ENCODE assay signal across 21 cellular contexts in the genomic region with DNA sequence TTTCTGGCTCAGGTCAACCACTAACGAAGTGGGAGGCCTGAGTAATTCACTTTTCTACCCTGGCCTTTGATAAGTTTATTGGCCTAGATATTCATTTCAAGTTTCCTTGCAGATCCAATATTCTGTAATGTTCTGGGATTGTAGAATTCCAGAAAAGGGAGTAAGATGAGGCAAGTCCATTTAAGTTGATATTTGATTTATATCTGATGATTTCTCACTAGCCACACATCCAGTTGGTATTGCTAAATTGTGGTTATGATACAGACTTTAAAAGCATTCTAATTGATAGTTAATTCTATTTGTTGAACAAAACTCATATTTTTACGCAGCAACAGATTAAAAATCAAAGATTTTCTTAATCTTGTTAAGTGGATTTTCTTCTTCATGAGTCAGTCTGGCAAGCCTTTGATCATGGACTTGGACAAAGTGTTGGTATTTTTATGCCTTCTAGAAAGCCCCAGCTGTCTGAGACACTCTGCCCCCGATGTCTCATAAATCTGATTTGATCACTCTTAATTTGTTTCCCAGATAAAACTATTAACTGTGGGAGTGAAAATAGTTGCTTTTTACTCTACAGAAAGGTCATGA.
"Had no signal": no experiment of that assay in that cellular context is flagged by ENCODE, and none has a peak within 500 bp of the region (broad histone marks: within the 10 kb centered on the region; RNA-seq: fewer than 3 reads in every experiment).

No MANE protein-coding gene starts in this region.

- H3K27me3 ChIP-seq: body of pancreas, pancreas, right atrium auricular region, tibial nerve had no signal

- H3K9me3 ChIP-seq: body of pancreas, pancreas, prostate gland, right atrium auricular region, tibial nerve had no signal

- H3K36me3 ChIP-seq: pancreas, prostate gland, right atrium auricular region, tibial nerve had no signal

- H3K4me3 ChIP-seq: body of pancreas, pancreas, prostate gland, right atrium auricular region, tibial nerve had no signal

- H3K4me1 ChIP-seq: body of pancreas, pancreas, prostate gland, right atrium auricular region had no signal

- DNase-seq: activated CD4-positive, alpha-beta T cell treated with anti-CD3 and anti-CD28 coated beads for 36 hours; activated CD4-positive, CD25-positive, alpha-beta regulatory T cell; activated CD8-positive, alpha-beta memory T cell treated with anti-CD3 and anti-CD28 coated beads, Interleukin-2, amount 10 ng/mL, durations not matched to agents 7 days and 5 days; activated CD8-positive, alpha-beta T cell treated with anti-CD3 and anti-CD28 coated beads, Interleukin-2, amount 10 ng/mL, durations not matched to agents 7 days and 5 days; activated T-cell treated with anti-CD3 and anti-CD28 coated beads, Interleukin-2, amount 50 U/mL, for 48 hours; body of pancreas; dermis blood vessel endothelial cell; effector CD8-positive, alpha-beta T cell; head of caudate nucleus; hippocampal formation; left cardiac atrium; midbrain; naive thymus-derived CD4-positive, alpha-beta T cell; nucleus accumbens; pancreas; stimulated activated CD4-positive, alpha-beta T cell treated with anti-CD3 and anti-CD28 coated beads, Interleukin-2, amount 100 ng/mL, for 48 hours; stimulated activated naive CD4-positive, alpha-beta T cell treated with Interleukin-2 at 50 U/mL for 16 hours had no signal

- H3K27ac ChIP-seq: body of pancreas, pancreas, prostate gland, right atrium auricular region, tibial nerve had no signal

- ATAC-seq: activated CD4-positive, alpha-beta T cell treated with anti-CD3 and anti-CD28 coated beads for 36 hours; activated CD8-positive, alpha-beta memory T cell treated with anti-CD3 and anti-CD28 coated beads, Interleukin-2, amount 10 ng/mL, durations not matched to agents 7 days and 5 days; activated CD8-positive, alpha-beta T cell treated with anti-CD3 and anti-CD28 coated beads, Interleukin-2, amount 10 ng/mL, durations not matched to agents 7 days and 5 days; activated naive CD4-positive, alpha-beta T cell treated with anti-CD3 and anti-CD28 coated beads, Interleukin-2, amount 50 U/mL, for 72 hours; body of pancreas; left cardiac atrium; naive thymus-derived CD4-positive, alpha-beta T cell had no signal
